17 cellular contexts compared by ENCODE assay signal in the genomic region with DNA sequence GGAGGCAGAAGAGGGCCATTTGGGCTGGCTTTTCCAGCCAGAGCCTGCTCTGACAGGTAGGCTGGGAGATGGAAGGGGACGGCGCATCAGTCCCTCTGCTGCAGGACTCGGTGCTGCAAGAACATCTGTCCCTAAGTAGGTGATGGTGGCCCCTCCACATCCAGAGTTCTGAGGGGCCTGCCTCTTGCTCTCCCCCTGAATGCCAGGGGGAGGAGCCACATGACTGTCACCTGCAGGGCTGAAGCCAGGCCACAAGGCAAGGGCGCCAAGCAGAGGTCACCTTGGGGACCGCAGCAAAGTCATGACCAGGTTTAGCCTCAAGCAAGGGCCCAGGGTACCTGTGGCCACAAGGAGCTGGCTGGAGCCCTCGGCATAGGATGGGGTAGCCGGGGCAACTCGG.
A peak's percentile ranks its signal among the peaks of the same experiment; 100 is the strongest.
DNase-seq lines count a peak whose midpoint lies in the region; ATAC-seq and TF ChIP-seq lines count a peak whose summit lies in the region.
"Had no signal": no experiment of that assay in that cellular context is flagged by ENCODE, and none has a peak within 500 bp of the region (broad histone marks: within the 10 kb centered on the region; RNA-seq: fewer than 3 reads in every experiment).

No MANE protein-coding gene starts in this region.

- H3K27me3 Mint-ChIP-seq in activated CD4-positive, alpha-beta memory T cell treated with anti-CD3 and anti-CD28 coated beads for 36 hours = no peaks in the 10 kb centered on the region
- no peaks in the 10 kb centered on the region for H3K27me3 Mint-ChIP-seq in activated CD4-positive, alpha-beta memory T cell treated with anti-CD3 and anti-CD28 coated beads, Interleukin-2, amount 10 ng/mL, durations not matched to agents 7 days and 5 days
- no peaks in the 10 kb centered on the region for H3K27me3 Mint-ChIP-seq in T-helper 17 cell
- H3K27me3 Mint-ChIP-seq: activated CD4-positive, alpha-beta T cell treated with anti-CD3 and anti-CD28 coated beads, Interleukin-2, amount 10 ng/mL, durations not matched to agents 24 days and 14 days had no signal

- CTCF ChIA-PET in activated CD4-positive, alpha-beta memory T cell treated with anti-CD3 and anti-CD28 coated beads for 36 hours (lab: Charles Lee) = interaction anchor here (0.7 to 1.6 kb wide), 4 partner anchors 60 to 104 kb away, joined by 3 to 7 read pairs (median 4); no protein-coding TSS in a partner anchor
- CTCF ChIA-PET in activated CD4-positive, alpha-beta memory T cell treated with anti-CD3 and anti-CD28 coated beads, Interleukin-2, amount 10 ng/mL, durations not matched to agents 7 days and 5 days (lab: Charles Lee) = interaction anchor here (1.3 to 6.8 kb wide), 2 partner anchors 96 to 97 kb away, joined by 8 to 74 read pairs; no protein-coding TSS in a partner anchor

- peak overlapping the region; percentile 23 for H3K27ac Mint-ChIP-seq in activated CD4-positive, alpha-beta memory T cell treated with anti-CD3 and anti-CD28 coated beads for 36 hours
- H3K27ac Mint-ChIP-seq in activated CD4-positive, alpha-beta memory T cell treated with anti-CD3 and anti-CD28 coated beads, Interleukin-2, amount 10 ng/mL, durations not matched to agents 7 days and 5 days = no peak overlapping the region
- H3K27ac Mint-ChIP-seq in T-helper 17 cell = peak overlapping the region; percentile 97
- no peak overlapping the region for H3K27ac Mint-ChIP-seq in activated naive CD4-positive, alpha-beta T cell treated with anti-CD3 and anti-CD28 coated beads, Interleukin-2, amount 50 U/mL, for 72 hours
- H3K27ac Mint-ChIP-seq: activated CD4-positive, alpha-beta T cell treated with anti-CD3 and anti-CD28 coated beads, Interleukin-2, amount 10 ng/mL, durations not matched to agents 24 days and 14 days; activated T-cell treated with anti-CD3 and anti-CD28 coated beads, Interleukin-2, amount 50 U/mL, for 72 hours had no signal

- no peak for TF ChIP-seq POLR2A in thyroid gland (IDR thresholded peaks at IDR 0.05)

- 91% methylated on average over 8 of the region's 8 CpGs for WGBS in right cardiac atrium
- WGBS in thyroid gland, 2 donors = 96 to 100% methylated on average over 6 to 8 of the region's 8 CpGs

- H3K27ac ChIP-seq in right cardiac atrium (ENCODE audit: low read length) (no peak overlapping the region), thyroid gland (peak overlapping the region in 2 of 3 donors; percentile 86 to 92)

- DNase-seq in activated CD4-positive, alpha-beta memory T cell treated with anti-CD3 and anti-CD28 coated beads for 36 hours = no peak
- DNase-seq in activated CD4-positive, alpha-beta memory T cell treated with anti-CD3 and anti-CD28 coated beads, Interleukin-2, amount 10 ng/mL, durations not matched to agents 7 days and 5 days = no peak
- no peak for DNase-seq in T-helper 17 cell
- peak; percentile 18 to 48 (median 29) for DNase-seq in right cardiac atrium
- no peak for DNase-seq in thyroid gland
- no peak for DNase-seq in NOMO-1 treated with dmso at 0.1 percent for 144 hours (lab: John Stamatoyannopoulos, UW; ENCODE audit: unreplicated experiment)
- no peak for DNase-seq in activated naive CD4-positive, alpha-beta T cell treated with anti-CD3 and anti-CD28 coated beads, Interleukin-2, amount 50 U/mL, for 72 hours (ENCODE audit: low spot score in 2 of 2)
- DNase-seq: 8988T; activated CD4-positive, alpha-beta T cell treated with anti-CD3 and anti-CD28 coated beads, Interleukin-2, amount 10 ng/mL, durations not matched to agents 24 days and 14 days; activated T-cell treated with anti-CD3 and anti-CD28 coated beads, Interleukin-2, amount 50 U/mL, for 72 hours; COR-L47; MV-4-11; NCI-H2107; NCI-H748 treated with DMSO at 0.1 percent for 48 hours; stimulated activated CD4-positive, alpha-beta T cell treated with anti-CD3 and anti-CD28 coated beads, Interleukin-12 subunit alpha, Interleukin-12 subunit beta, amount 100 ng/mL, for 4 hours; stomach had no signal

- ATAC-seq in T-helper 17 cell (no peak), right cardiac atrium (no peak), GM19023 (IDR thresholded peaks at IDR 0.05; ENCODE audit: unreplicated experiment) (no peak)
- ATAC-seq in activated naive CD4-positive, alpha-beta T cell treated with anti-CD3 and anti-CD28 coated beads, Interleukin-2, amount 50 U/mL, for 72 hours = no peak
- ATAC-seq: activated T-cell treated with anti-CD3 and anti-CD28 coated beads, Interleukin-2, amount 50 U/mL, for 72 hours had no signal

- no peaks in the 10 kb centered on the region for H3K36me3 ChIP-seq in thyroid gland

- no peak overlapping the region for H3K4me3 Mint-ChIP-seq in activated CD4-positive, alpha-beta memory T cell treated with anti-CD3 and anti-CD28 coated beads for 36 hours
- H3K4me3 Mint-ChIP-seq in activated CD4-positive, alpha-beta memory T cell treated with anti-CD3 and anti-CD28 coated beads, Interleukin-2, amount 10 ng/mL, durations not matched to agents 7 days and 5 days = no peak overlapping the region
- no peak overlapping the region for H3K4me3 Mint-ChIP-seq in T-helper 17 cell
- H3K4me3 Mint-ChIP-seq: activated CD4-positive, alpha-beta T cell treated with anti-CD3 and anti-CD28 coated beads, Interleukin-2, amount 10 ng/mL, durations not matched to agents 24 days and 14 days; activated T-cell treated with anti-CD3 and anti-CD28 coated beads, Interleukin-2, amount 50 U/mL, for 72 hours had no signal

- POLR2A ChIA-PET in activated CD4-positive, alpha-beta memory T cell treated with anti-CD3 and anti-CD28 coated beads for 36 hours (lab: Charles Lee) = no interaction called here
- POLR2A ChIA-PET in activated CD4-positive, alpha-beta memory T cell treated with anti-CD3 and anti-CD28 coated beads, Interleukin-2, amount 10 ng/mL, durations not matched to agents 7 days and 5 days (lab: Charles Lee) = interaction anchor here (1.3 kb wide), 1 partner anchor 8 kb away, joined by 4 read pairs; no protein-coding TSS in a partner anchor

- peaks cover 90% of the 10 kb centered on the region for H3K4me1 Mint-ChIP-seq in activated CD4-positive, alpha-beta memory T cell treated with anti-CD3 and anti-CD28 coated beads for 36 hours (ENCODE audit: low read depth)
- peaks cover 89% of the 10 kb centered on the region for H3K4me1 Mint-ChIP-seq in activated CD4-positive, alpha-beta memory T cell treated with anti-CD3 and anti-CD28 coated beads, Interleukin-2, amount 10 ng/mL, durations not matched to agents 7 days and 5 days
- H3K4me1 Mint-ChIP-seq in T-helper 17 cell = peaks cover 66% of the 10 kb centered on the region

- peaks cover 9% of the 10 kb centered on the region for H3K36me3 Mint-ChIP-seq in activated CD4-positive, alpha-beta memory T cell treated with anti-CD3 and anti-CD28 coated beads for 36 hours
- peaks cover 36% of the 10 kb centered on the region for H3K36me3 Mint-ChIP-seq in activated CD4-positive, alpha-beta memory T cell treated with anti-CD3 and anti-CD28 coated beads, Interleukin-2, amount 10 ng/mL, durations not matched to agents 7 days and 5 days (ENCODE audit: low read depth)
- no peaks in the 10 kb centered on the region for H3K36me3 Mint-ChIP-seq in T-helper 17 cell (ENCODE audit: low read depth)
- H3K36me3 Mint-ChIP-seq in activated naive CD4-positive, alpha-beta T cell treated with anti-CD3 and anti-CD28 coated beads, Interleukin-2, amount 50 U/mL, for 72 hours = no peaks in the 10 kb centered on the region

- H3K27me3 ChIP-seq in right cardiac atrium (ENCODE audit: control insufficient read depth, insufficient read depth) (no peaks in the 10 kb centered on the region), thyroid gland (no peaks in the 10 kb centered on the region)
- H3K27me3 ChIP-seq: stomach had no signal

- intact Hi-C loops in activated CD4-positive, alpha-beta memory T cell treated with anti-CD3 and anti-CD28 coated beads for 36 hours (cut with micrococcal nuclease) = loop anchor here (5.0 kb wide), 1 partner anchor 273 kb away; no protein-coding TSS in a partner anchor
- intact Hi-C loops in right cardiac atrium (cut with DNase I) (loop anchor here in 1 of 4 donors (5.0 kb wide), 1 partner anchor 33 kb away; no protein-coding TSS in a partner anchor), thyroid gland (cut with DNase I) (no loop called here)

- no peak overlapping the region for H3K4me3 ChIP-seq in right cardiac atrium (ENCODE audit: low read length)
- H3K4me3 ChIP-seq in thyroid gland (replicated peaks in 1 of 3) = no peak overlapping the region
- H3K4me3 ChIP-seq: stomach had no signal

- H3K4me1 ChIP-seq in right cardiac atrium (ENCODE audit: control insufficient read depth, insufficient read depth, low read length) = peaks cover 75% of the 10 kb centered on the region
- peaks cover 88 to 98% of the 10 kb centered on the region in 2 donors for H3K4me1 ChIP-seq in thyroid gland

- no peaks in the 10 kb centered on the region for H3K9me3 ChIP-seq in T-helper 17 cell (ENCODE audit: control insufficient read depth, low read length, poor library complexity, severe bottlenecking)
- no peaks in the 10 kb centered on the region for H3K9me3 ChIP-seq in right cardiac atrium (ENCODE audit: control insufficient read depth, low read length)
- no peaks in the 10 kb centered on the region for H3K9me3 ChIP-seq in thyroid gland
- H3K9me3 ChIP-seq: stomach had no signal

- no peak for TF ChIP-seq CTCF in thyroid gland (IDR thresholded peaks at IDR 0.05)

- no peaks in the 10 kb centered on the region for H3K9me3 Mint-ChIP-seq in activated CD4-positive, alpha-beta memory T cell treated with anti-CD3 and anti-CD28 coated beads for 36 hours
- no peaks in the 10 kb centered on the region for H3K9me3 Mint-ChIP-seq in activated CD4-positive, alpha-beta memory T cell treated with anti-CD3 and anti-CD28 coated beads, Interleukin-2, amount 10 ng/mL, durations not matched to agents 7 days and 5 days
- no peaks in the 10 kb centered on the region for H3K9me3 Mint-ChIP-seq in activated naive CD4-positive, alpha-beta T cell treated with anti-CD3 and anti-CD28 coated beads, Interleukin-2, amount 50 U/mL, for 72 hours
- H3K9me3 Mint-ChIP-seq: activated CD4-positive, alpha-beta T cell treated with anti-CD3 and anti-CD28 coated beads, Interleukin-2, amount 10 ng/mL, durations not matched to agents 24 days and 14 days; activated T-cell treated with anti-CD3 and anti-CD28 coated beads, Interleukin-2, amount 50 U/mL, for 72 hours had no signal

Comparison
In these comparisons a context has a peak if more than half of its experiments do, and no peak if none do; other contexts are left out.
1. H3K27ac Mint-ChIP-seq: peak in activated CD4-positive, alpha-beta memory T cell treated with anti-CD3 and anti-CD28 coated beads for 36 hours (single experiment) and T-helper 17 cell (single experiment); none in activated CD4-positive, alpha-beta memory T cell treated with anti-CD3 and anti-CD28 coated beads, Interleukin-2, amount 10 ng/mL, durations not matched to agents 7 days and 5 days (single experiment) and activated naive CD4-positive, alpha-beta T cell treated with anti-CD3 and anti-CD28 coated beads, Interleukin-2, amount 50 U/mL, for 72 hours (0 of 2).
2. DNase-seq: peak in right cardiac atrium (3 of 3); none in activated CD4-positive, alpha-beta memory T cell treated with anti-CD3 and anti-CD28 coated beads for 36 hours (single experiment), activated CD4-positive, alpha-beta memory T cell treated with anti-CD3 and anti-CD28 coated beads, Interleukin-2, amount 10 ng/mL, durations not matched to agents 7 days and 5 days (single experiment), T-helper 17 cell (0 of 3), thyroid gland (0 of 2), NOMO-1 treated with dmso at 0.1 percent for 144 hours (single experiment) and activated naive CD4-positive, alpha-beta T cell treated with anti-CD3 and anti-CD28 coated beads, Interleukin-2, amount 50 U/mL, for 72 hours (0 of 2).